ENCODE assay signal across 1 cellular context in genomic region chr6:135304883-135305282, GRCh38.
A peak's percentile ranks its signal among the peaks of the same experiment; 100 is the strongest.
TF ChIP-seq lines count a peak whose summit lies in the region.

No MANE protein-coding gene starts in this region.

TF ChIP-seq in K562, 482 proteins besides CTCF, POLR2A, EP300 and RAD21 (continued from another document):
- TF ChIP-seq, protein P1, sequence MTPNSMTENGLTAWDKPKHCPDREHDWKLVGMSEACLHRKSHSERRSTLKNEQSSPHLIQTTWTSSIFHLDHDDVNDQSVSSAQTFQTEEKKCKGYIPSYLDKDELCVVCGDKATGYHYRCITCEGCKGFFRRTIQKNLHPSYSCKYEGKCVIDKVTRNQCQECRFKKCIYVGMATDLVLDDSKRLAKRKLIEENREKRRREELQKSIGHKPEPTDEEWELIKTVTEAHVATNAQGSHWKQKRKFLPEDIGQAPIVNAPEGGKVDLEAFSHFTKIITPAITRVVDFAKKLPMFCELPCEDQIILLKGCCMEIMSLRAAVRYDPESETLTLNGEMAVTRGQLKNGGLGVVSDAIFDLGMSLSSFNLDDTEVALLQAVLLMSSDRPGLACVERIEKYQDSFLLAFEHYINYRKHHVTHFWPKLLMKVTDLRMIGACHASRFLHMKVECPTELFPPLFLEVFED (CRISPR knock-in tag; conservative IDR thresholded peaks at IDR 0.05), result no peak
- TF ChIP-seq TAL1 (IDR thresholded peaks at IDR 0.05), result peak; percentile 83
- TF ChIP-seq NFIC (IDR thresholded peaks at IDR 0.05), result 0 out of 2 replicates have a peak, but pooled peaks have one; percentile 24
- peak; percentile 41; the same call in 1 of the 2 replicates for TF ChIP-seq ZNF311 (CRISPR knock-in tag; IDR thresholded peaks at IDR 0.05)
- TF ChIP-seq POLR2AphosphoS5 (IDR thresholded peaks at IDR 0.05; ENCODE audit: control insufficient read depth, insufficient read depth, low read depth, low read length), result peak; percentile 32; the same call in 1 of the 2 replicates
- TF ChIP-seq TEAD4 (IDR thresholded peaks at IDR 0.05; ENCODE audit: low read length), result peak; percentile 82
- TF ChIP-seq TEAD4 (CRISPR knock-in tag; IDR thresholded peaks at IDR 0.05; ENCODE audit: borderline replicate concordance), result no peak
- TF ChIP-seq RHOXF2B (CRISPR knock-in tag; conservative IDR thresholded peaks at IDR 0.05), result no peak
- TF ChIP-seq BACH1 (tag; IDR thresholded peaks at IDR 0.05), result no peak
- TF ChIP-seq, protein P2, sequence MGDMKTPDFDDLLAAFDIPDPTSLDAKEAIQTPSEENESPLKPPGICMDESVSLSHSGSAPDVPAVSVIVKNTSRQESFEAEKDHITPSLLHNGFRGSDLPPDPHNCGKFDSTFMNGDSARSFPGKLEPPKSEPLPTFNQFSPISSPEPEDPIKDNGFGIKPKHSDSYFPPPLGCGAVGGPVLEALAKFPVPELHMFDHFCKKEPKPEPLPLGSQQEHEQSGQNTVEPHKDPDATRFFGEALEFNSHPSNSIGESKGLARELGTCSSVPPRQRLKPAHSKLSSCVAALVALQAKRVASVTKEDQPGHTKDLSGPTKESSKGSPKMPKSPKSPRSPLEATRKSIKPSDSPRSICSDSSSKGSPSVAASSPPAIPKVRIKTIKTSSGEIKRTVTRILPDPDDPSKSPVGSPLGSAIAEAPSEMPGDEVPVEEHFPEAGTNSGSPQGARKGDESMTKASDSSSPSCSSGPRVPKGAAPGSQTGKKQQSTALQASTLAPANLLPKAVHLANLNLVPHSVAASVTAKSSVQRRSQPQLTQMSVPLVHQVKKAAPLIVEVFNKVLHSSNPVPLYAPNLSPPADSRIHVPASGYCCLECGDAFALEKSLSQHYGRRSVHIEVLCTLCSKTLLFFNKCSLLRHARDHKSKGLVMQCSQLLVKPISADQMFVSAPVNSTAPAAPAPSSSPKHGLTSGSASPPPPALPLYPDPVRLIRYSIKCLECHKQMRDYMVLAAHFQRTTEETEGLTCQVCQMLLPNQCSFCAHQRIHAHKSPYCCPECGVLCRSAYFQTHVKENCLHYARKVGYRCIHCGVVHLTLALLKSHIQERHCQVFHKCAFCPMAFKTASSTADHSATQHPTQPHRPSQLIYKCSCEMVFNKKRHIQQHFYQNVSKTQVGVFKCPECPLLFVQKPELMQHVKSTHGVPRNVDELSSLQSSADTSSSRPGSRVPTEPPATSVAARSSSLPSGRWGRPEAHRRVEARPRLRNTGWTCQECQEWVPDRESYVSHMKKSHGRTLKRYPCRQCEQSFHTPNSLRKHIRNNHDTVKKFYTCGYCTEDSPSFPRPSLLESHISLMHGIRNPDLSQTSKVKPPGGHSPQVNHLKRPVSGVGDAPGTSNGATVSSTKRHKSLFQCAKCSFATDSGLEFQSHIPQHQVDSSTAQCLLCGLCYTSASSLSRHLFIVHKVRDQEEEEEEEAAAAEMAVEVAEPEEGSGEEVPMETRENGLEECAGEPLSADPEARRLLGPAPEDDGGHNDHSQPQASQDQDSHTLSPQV (IDR thresholded peaks at IDR 0.05), result peak; percentile 18; the same call in 1 of the 2 replicates
- TF ChIP-seq, protein P3, sequence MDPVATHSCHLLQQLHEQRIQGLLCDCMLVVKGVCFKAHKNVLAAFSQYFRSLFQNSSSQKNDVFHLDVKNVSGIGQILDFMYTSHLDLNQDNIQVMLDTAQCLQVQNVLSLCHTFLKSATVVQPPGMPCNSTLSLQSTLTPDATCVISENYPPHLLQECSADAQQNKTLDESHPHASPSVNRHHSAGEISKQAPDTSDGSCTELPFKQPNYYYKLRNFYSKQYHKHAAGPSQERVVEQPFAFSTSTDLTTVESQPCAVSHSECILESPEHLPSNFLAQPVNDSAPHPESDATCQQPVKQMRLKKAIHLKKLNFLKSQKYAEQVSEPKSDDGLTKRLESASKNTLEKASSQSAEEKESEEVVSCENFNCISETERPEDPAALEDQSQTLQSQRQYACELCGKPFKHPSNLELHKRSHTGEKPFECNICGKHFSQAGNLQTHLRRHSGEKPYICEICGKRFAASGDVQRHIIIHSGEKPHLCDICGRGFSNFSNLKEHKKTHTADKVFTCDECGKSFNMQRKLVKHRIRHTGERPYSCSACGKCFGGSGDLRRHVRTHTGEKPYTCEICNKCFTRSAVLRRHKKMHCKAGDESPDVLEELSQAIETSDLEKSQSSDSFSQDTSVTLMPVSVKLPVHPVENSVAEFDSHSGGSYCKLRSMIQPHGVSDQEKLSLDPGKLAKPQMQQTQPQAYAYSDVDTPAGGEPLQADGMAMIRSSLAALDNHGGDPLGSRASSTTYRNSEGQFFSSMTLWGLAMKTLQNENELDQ (CRISPR knock-in tag; IDR thresholded peaks at IDR 0.05; ENCODE audit: borderline replicate concordance), result no peak
- TF ChIP-seq NCOR1 (IDR thresholded peaks at IDR 0.05), result peak; percentile 78
- TF ChIP-seq TRIM24 (IDR thresholded peaks at IDR 0.05), result peak in 1 of 2 experiments; percentile 50; a peak in 2 of 4 replicates
- TF ChIP-seq POLR2H (tag; IDR thresholded peaks at IDR 0.05; ENCODE audit: low read depth), result no peak
- TF ChIP-seq MEF2A (IDR thresholded peaks at IDR 0.05; ENCODE audit: control insufficient read depth, low read depth, low read length), result peak; percentile 95
- peak; percentile 39; the same call in 1 of the 2 replicates for TF ChIP-seq SMARCA4 (IDR thresholded peaks at IDR 0.05)
- TF ChIP-seq MEF2D (tag; conservative IDR thresholded peaks at IDR 0.05; ENCODE audit: low read depth), result peak; percentile 52; the same call in 1 of the 2 replicates
- TF ChIP-seq CTBP1 (IDR thresholded peaks at IDR 0.05; ENCODE audit: borderline replicate concordance), result peak; percentile 44; the same call in 1 of the 2 replicates
- peak; percentile 55; the same call in 1 of the 2 replicates for TF ChIP-seq DPF2 (IDR thresholded peaks at IDR 0.05)
- peak; percentile 43; the same call in 1 of the 2 replicates for TF ChIP-seq RAD51 (IDR thresholded peaks at IDR 0.05; ENCODE audit: borderline replicate concordance, low read depth)
- TF ChIP-seq SMARCB1 (IDR thresholded peaks at IDR 0.05; ENCODE audit: insufficient read length, low read depth), result peak; percentile 66
- peak; percentile 84 for TF ChIP-seq TCF3 (CRISPR knock-in tag; IDR thresholded peaks at IDR 0.05)
- peak; percentile 75 for TF ChIP-seq SOX6 (IDR thresholded peaks at IDR 0.05)
- TF ChIP-seq CBFA2T2 (conservative IDR thresholded peaks at IDR 0.05), result peak; percentile 82
- TF ChIP-seq FOXM1 (IDR thresholded peaks at IDR 0.05; ENCODE audit: low read depth), result peak; percentile 46; the same call in 1 of the 2 replicates
- TF ChIP-seq FOXM1 (CRISPR knock-in tag; IDR thresholded peaks at IDR 0.05; ENCODE audit: low read depth), result no peak
- 0 out of 2 replicates have a peak, but pooled peaks have one; percentile 13 for TF ChIP-seq ZBTB33 (CRISPR knock-in tag; IDR thresholded peaks at IDR 0.05)
- peak; percentile 89 for TF ChIP-seq CBFA2T3 (IDR thresholded peaks at IDR 0.05)
- peak; percentile 50 for TF ChIP-seq CCNT2 (IDR thresholded peaks at IDR 0.05; ENCODE audit: borderline replicate concordance, extremely low read depth, insufficient read length, low read depth, low read length)
- TF ChIP-seq, protein P4, sequence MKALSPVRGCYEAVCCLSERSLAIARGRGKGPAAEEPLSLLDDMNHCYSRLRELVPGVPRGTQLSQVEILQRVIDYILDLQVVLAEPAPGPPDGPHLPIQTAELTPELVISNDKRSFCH (CRISPR knock-in tag; IDR thresholded peaks at IDR 0.05), result no peak
- TF ChIP-seq, protein P4 (tag; IDR thresholded peaks at IDR 0.05), result 0 out of 2 replicates have a peak, but pooled peaks have one; percentile 35
- peak; percentile 62 for TF ChIP-seq MTA2 (IDR thresholded peaks at IDR 0.05; ENCODE audit: low read depth)
- TF ChIP-seq NCOA1 (IDR thresholded peaks at IDR 0.05; ENCODE audit: low read depth), result peak; percentile 52; the same call in 1 of the 2 replicates
- peak; percentile 84 for TF ChIP-seq TOE1 (IDR thresholded peaks at IDR 0.05; ENCODE audit: borderline replicate concordance)
- no peak for TF ChIP-seq TOE1 (CRISPR knock-in tag; IDR thresholded peaks at IDR 0.05; ENCODE audit: borderline replicate concordance, low read depth)
- peak; percentile 88 for TF ChIP-seq ARID1B (IDR thresholded peaks at IDR 0.05)
- 0 out of 2 replicates have a peak, but pooled peaks have one; percentile 23 for TF ChIP-seq SMARCE1 (IDR thresholded peaks at IDR 0.05)
